Comparison of ENCODE assay signal across 19 cellular contexts in the genomic region with DNA sequence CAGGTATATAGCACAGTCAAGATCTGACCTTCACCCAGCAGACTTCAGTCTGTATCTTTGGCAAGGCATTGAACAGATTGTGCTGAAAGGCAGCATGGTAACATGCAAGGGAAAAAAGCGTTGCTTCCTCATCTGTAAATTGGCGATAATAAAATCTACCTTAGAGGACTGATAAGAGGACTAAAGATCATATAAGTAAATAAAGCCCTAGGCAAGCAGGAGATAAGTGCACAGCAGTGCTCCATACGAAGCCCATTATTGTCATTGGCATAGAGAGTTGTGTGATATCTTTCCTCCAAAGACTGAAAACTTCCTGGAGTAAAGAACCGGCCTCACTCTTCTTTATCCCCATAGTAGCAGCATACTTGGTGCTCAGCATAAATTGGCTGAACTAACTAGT.
DNase-seq lines count a peak whose midpoint lies in the region; ATAC-seq, FAIRE-seq and TF ChIP-seq lines count a peak whose summit lies in the region.
"Had no signal": no experiment of that assay in that cellular context is flagged by ENCODE, and none has a peak within 500 bp of the region (broad histone marks: within the 10 kb centered on the region; RNA-seq: fewer than 3 reads in every experiment).

No MANE protein-coding gene starts in this region.

- intact Hi-C loops in kidney (cut with DNase I): no loop called here

- H3K27ac Mint-ChIP-seq in activated naive CD8-positive, alpha-beta T cell: peak overlapping the region; percentile 99
- no peak overlapping the region for H3K27ac Mint-ChIP-seq in activated naive CD8-positive, alpha-beta T cell treated with anti-CD3 and anti-CD28 coated beads, Interleukin-2, amount 50 U/mL, for 24 hours
- H3K27ac Mint-ChIP-seq in T-helper 17 cell: peak overlapping the region; percentile 98
- peak overlapping the region; percentile 99 for H3K27ac Mint-ChIP-seq in memory B cell
- H3K27ac Mint-ChIP-seq in mesothelial cell of epicardium: no peak overlapping the region
- H3K27ac Mint-ChIP-seq: H9 had no signal

- H3K9me3 Mint-ChIP-seq in activated naive CD8-positive, alpha-beta T cell (ENCODE audit: low read depth): no peaks in the 10 kb centered on the region
- no peaks in the 10 kb centered on the region for H3K9me3 Mint-ChIP-seq in activated naive CD8-positive, alpha-beta T cell treated with anti-CD3 and anti-CD28 coated beads, Interleukin-2, amount 50 U/mL, for 24 hours
- H3K9me3 Mint-ChIP-seq in memory B cell (no peaks in the 10 kb centered on the region), mesothelial cell of epicardium (no peaks in the 10 kb centered on the region)
- H3K9me3 Mint-ChIP-seq: H9 had no signal

- H3K4me3 Mint-ChIP-seq in activated naive CD8-positive, alpha-beta T cell: no peak overlapping the region
- H3K4me3 Mint-ChIP-seq in activated naive CD8-positive, alpha-beta T cell treated with anti-CD3 and anti-CD28 coated beads, Interleukin-2, amount 50 U/mL, for 24 hours: no peak overlapping the region
- H3K4me3 Mint-ChIP-seq in T-helper 17 cell: no peak overlapping the region
- H3K4me3 Mint-ChIP-seq in memory B cell: no peak overlapping the region
- H3K4me3 Mint-ChIP-seq in mesothelial cell of epicardium: no peak overlapping the region
- H3K4me3 Mint-ChIP-seq: H9 had no signal

- no peak overlapping the region for H3K4me3 ChIP-seq in kidney (ENCODE audit: low read length in 2 of 2)
- H3K4me3 ChIP-seq: left ventricle myocardium inferior had no signal

- no peak for FAIRE-seq in kidney (lab: Jason Lieb, UNC)
- FAIRE-seq: colon, TTC549 had no signal

- no peak for DNase-seq in activated naive CD8-positive, alpha-beta T cell treated with anti-CD3 and anti-CD28 coated beads, Interleukin-2, amount 50 U/mL, for 24 hours
- DNase-seq in T-helper 17 cell (no peak), memory B cell (ENCODE audit: low spot score in 2 of 2) (no peak), kidney (no peak), mesothelial cell of epicardium (ENCODE audit: low spot score in 2 of 2, unreplicated experiment in 2 of 2) (no peak)
- DNase-seq: activated CD4-positive, alpha-beta T cell treated with anti-CD3 and anti-CD28 coated beads for 48 hours; activated CD8-positive, alpha-beta memory T cell treated with anti-CD3 and anti-CD28 coated beads, Interleukin-2, amount 50 U/mL, for 4 hours; COR-L47; H9; KG1; left ventricle myocardium inferior; MV-4-11; NCI-H1694 treated with DMSO at 0.1 percent for 48 hours; NCI-H526 treated with DMSO at 0.1 percent for 48 hours; nucleus accumbens had no signal

- H3K4me1 ChIP-seq in kidney (ENCODE audit: control insufficient read depth in 1 of 2, insufficient read depth in 1 of 2, low read depth in 1 of 2, low read length in 2 of 2): no peaks in the 10 kb centered on the region

- H3K27ac ChIP-seq in kidney (ENCODE audit: low read depth in 2 of 2, low read length in 2 of 2): no peak overlapping the region
- H3K27ac ChIP-seq: left ventricle myocardium inferior had no signal

- H3K4me1 Mint-ChIP-seq in activated naive CD8-positive, alpha-beta T cell (ENCODE audit: low read depth): peaks cover 86% of the 10 kb centered on the region
- peaks cover 85% of the 10 kb centered on the region for H3K4me1 Mint-ChIP-seq in activated naive CD8-positive, alpha-beta T cell treated with anti-CD3 and anti-CD28 coated beads, Interleukin-2, amount 50 U/mL, for 24 hours
- peaks cover 64% of the 10 kb centered on the region for H3K4me1 Mint-ChIP-seq in T-helper 17 cell
- peaks cover 59% of the 10 kb centered on the region for H3K4me1 Mint-ChIP-seq in memory B cell
- peaks cover 8% of the 10 kb centered on the region for H3K4me1 Mint-ChIP-seq in mesothelial cell of epicardium

- H3K27me3 Mint-ChIP-seq in activated naive CD8-positive, alpha-beta T cell: no peaks in the 10 kb centered on the region
- H3K27me3 Mint-ChIP-seq in activated naive CD8-positive, alpha-beta T cell treated with anti-CD3 and anti-CD28 coated beads, Interleukin-2, amount 50 U/mL, for 24 hours: no peaks in the 10 kb centered on the region
- H3K27me3 Mint-ChIP-seq in T-helper 17 cell (no peaks in the 10 kb centered on the region), memory B cell (no peaks in the 10 kb centered on the region), mesothelial cell of epicardium (ENCODE audit: low read depth) (no peaks in the 10 kb centered on the region)

- no peaks in the 10 kb centered on the region for H3K36me3 ChIP-seq in kidney (ENCODE audit: control insufficient read depth in 1 of 2, insufficient read depth in 2 of 2, low read length in 2 of 2)
- H3K36me3 ChIP-seq: left ventricle myocardium inferior had no signal

- H3K9ac ChIP-seq in kidney (ENCODE audit: low read length in 2 of 2): no peak overlapping the region

- no peaks in the 10 kb centered on the region for H3K9me3 ChIP-seq in T-helper 17 cell (ENCODE audit: control insufficient read depth, low read length, poor library complexity, severe bottlenecking)
- H3K9me3 ChIP-seq in kidney (ENCODE audit: control insufficient read depth in 1 of 2, low read length in 2 of 2): no peaks in the 10 kb centered on the region
- H3K9me3 ChIP-seq: left ventricle myocardium inferior had no signal

- no peak for ATAC-seq in activated naive CD8-positive, alpha-beta T cell treated with anti-CD3 and anti-CD28 coated beads, Interleukin-2, amount 50 U/mL, for 24 hours
- ATAC-seq in T-helper 17 cell (no peak), memory B cell (ENCODE audit: low read depth) (no peak), GM19467 (IDR thresholded peaks at IDR 0.05; ENCODE audit: unreplicated experiment) (no peak)

- H3K36me3 Mint-ChIP-seq in activated naive CD8-positive, alpha-beta T cell: peaks cover 10% of the 10 kb centered on the region
- H3K36me3 Mint-ChIP-seq in activated naive CD8-positive, alpha-beta T cell treated with anti-CD3 and anti-CD28 coated beads, Interleukin-2, amount 50 U/mL, for 24 hours (ENCODE audit: low read depth): peaks cover 47% of the 10 kb centered on the region
- no peaks in the 10 kb centered on the region for H3K36me3 Mint-ChIP-seq in T-helper 17 cell (ENCODE audit: low read depth)
- H3K36me3 Mint-ChIP-seq in memory B cell: peaks cover 18% of the 10 kb centered on the region
- no peaks in the 10 kb centered on the region for H3K36me3 Mint-ChIP-seq in mesothelial cell of epicardium

- TF ChIP-seq CTCF in kidney (IDR thresholded peaks at IDR 0.05; ENCODE audit: borderline replicate concordance, extremely low read depth, insufficient read depth) (no peak), mesothelial cell of epicardium (IDR thresholded peaks at IDR 0.05; ENCODE audit: unreplicated experiment) (no peak)

Comparison
In these comparisons a context has a peak if more than half of its experiments do, and no peak if none do; other contexts are left out.
1. H3K27ac Mint-ChIP-seq: peak in activated naive CD8-positive, alpha-beta T cell (single experiment), T-helper 17 cell (single experiment) and memory B cell (single experiment); none in activated naive CD8-positive, alpha-beta T cell treated with anti-CD3 and anti-CD28 coated beads, Interleukin-2, amount 50 U/mL, for 24 hours (single experiment) and mesothelial cell of epicardium (single experiment).